ENCODE assay signal across 8 cellular contexts in the genomic region with DNA sequence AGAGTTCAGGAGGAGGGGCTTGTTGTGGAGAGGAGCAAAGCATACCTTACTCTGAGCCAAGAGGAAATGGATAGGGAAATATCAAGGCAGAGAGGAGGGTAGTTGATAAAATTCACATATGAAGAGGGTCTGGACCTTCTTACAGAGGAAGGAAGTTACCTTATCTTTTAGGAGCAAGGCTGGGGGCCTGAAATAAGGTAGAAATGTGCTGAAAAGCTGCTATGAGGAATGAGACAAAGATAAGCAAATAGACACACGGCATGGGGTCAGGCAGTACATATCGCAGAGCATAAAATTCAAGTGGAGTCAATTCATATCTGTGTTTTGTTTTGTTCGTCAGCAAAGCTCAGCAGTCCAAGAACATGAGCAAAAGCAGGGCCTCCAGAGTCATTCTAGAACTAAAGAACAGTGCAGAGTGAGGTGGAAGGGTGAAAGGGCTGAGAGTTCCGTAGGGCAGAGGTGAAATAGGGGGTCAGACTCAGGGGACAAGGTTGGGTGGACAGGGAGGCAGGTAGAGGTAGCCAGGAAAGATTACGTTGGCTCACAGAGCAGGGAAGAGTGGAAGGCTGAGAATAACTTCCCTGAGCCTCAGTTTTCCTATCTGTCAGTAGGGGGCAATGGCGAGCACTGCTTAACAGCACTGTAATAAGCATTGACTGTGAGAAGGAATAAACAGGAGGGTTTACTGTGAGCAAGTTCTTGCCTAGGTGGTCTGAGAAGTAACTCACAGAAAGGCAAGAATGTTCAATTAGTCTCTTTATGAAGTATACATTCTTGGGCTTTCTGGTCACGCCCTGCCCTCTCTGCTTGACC. TPM values are rescaled to one million over a fixed set of nuclear protein-coding genes. Genes with fewer than 3 reads are reported as not detected.
DNase-seq lines count a peak whose midpoint lies in the region; ATAC-seq, FAIRE-seq and TF ChIP-seq lines count a peak whose summit lies in the region.

No MANE protein-coding gene starts in this region.

- no peak for FAIRE-seq in bronchial epithelial cell (lab: Jason Lieb, UNC)

- H3K36me3 ChIP-seq in Loucy (ENCODE audit: insufficient read depth, low read length) (no peaks in the 10 kb centered on the region), bronchial epithelial cell (ENCODE audit: control insufficient read depth, insufficient read depth, low read length) (no peaks in the 10 kb centered on the region)

- H3K9me2 ChIP-seq in Loucy (replicated peaks; ENCODE audit: low read depth, low read length) = no peaks in the 10 kb centered on the region

- H2AFZ ChIP-seq in Loucy (ENCODE audit: low read length) = no peak overlapping the region

- peaks cover 5% of the 10 kb centered on the region for H3K4me1 ChIP-seq in Loucy (ENCODE audit: insufficient read depth, low read length, poor library complexity, severe bottlenecking)

- no peaks in the 10 kb centered on the region for H3K79me2 ChIP-seq in Loucy (ENCODE audit: insufficient read depth, low read length)

- TF ChIP-seq CTCF in Loucy (conservative IDR thresholded peaks at IDR 0.05; ENCODE audit: low read length) (peak; percentile 68), bronchial epithelial cell (IDR thresholded peaks at IDR 0.05; ENCODE audit: insufficient read depth, low read length, severe bottlenecking) (peak; percentile 64)

- H3F3A ChIP-seq in Loucy (ENCODE audit: low read depth) = no peaks in the 10 kb centered on the region

- no peak overlapping the region for H3K4me2 ChIP-seq in Loucy (ENCODE audit: low read depth, low read length, poor library complexity, severe bottlenecking)

- H3K27me3 ChIP-seq in Loucy (ENCODE audit: insufficient read depth, low read length, poor library complexity, severe bottlenecking) = no peaks in the 10 kb centered on the region
- no peaks in the 10 kb centered on the region for H3K27me3 ChIP-seq in bronchial epithelial cell (ENCODE audit: control insufficient read depth, insufficient read depth, low read length)

- H3K4me3 ChIP-seq in Loucy (ENCODE audit: low read length, poor library complexity, severe bottlenecking) = no peak overlapping the region
- no peak overlapping the region for H3K4me3 ChIP-seq in bronchial epithelial cell (ENCODE audit: low read depth, low read length)

- no peaks in the 10 kb centered on the region for H3K9me3 ChIP-seq in Loucy (ENCODE audit: insufficient read depth, low read depth, low read length)

- H3K9ac ChIP-seq in Loucy (ENCODE audit: low read depth, low read length, poor library complexity, severe bottlenecking) = no peak overlapping the region

- intact Hi-C loops in sciatic nerve (cut with DNase I) = no loop called here

- ATAC-seq in GM19351 (IDR thresholded peaks at IDR 0.05; ENCODE audit: unreplicated experiment) = peak; percentile 90
- ATAC-seq in sciatic nerve = no peak

- no peaks in the 10 kb centered on the region for H4K20me1 ChIP-seq in Loucy (ENCODE audit: insufficient read depth, low read length, poor library complexity, severe bottlenecking)

- DNase-seq in EL (peak; percentile 5), bronchial epithelial cell (ENCODE audit: low read depth) (peak; percentile 13), myocyte (ENCODE audit: low read depth) (peak; percentile 18), sciatic nerve (ENCODE audit: low spot score) (no peak), occipital lobe (lab: John Stamatoyannopoulos, UW) (no peak)
- no peak for DNase-seq in NK-92 treated with Interleukin-12 subunit alpha and Interleukin-12 subunit beta, amount 100 ng/mL, for 24 hours (lab: John Stamatoyannopoulos, UW)

RNA-seq across cellular contexts. Expression of a gene that starts 9.2 kb away (rescaled TPM):
- total RNA-seq in bronchial epithelial cell = not detected in 2 replicates
- not detected in 2 replicates for total RNA-seq in myocyte
- polyA plus RNA-seq in myocyte (2012) = not detected
- 31.8 TPM for total RNA-seq in sciatic nerve
- total RNA-seq in occipital lobe = 22.6 TPM

Comparison
In these comparisons a context has a peak if more than half of its experiments do, and no peak if none do; other contexts are left out.
1. DNase-seq: peak in EL (single experiment), bronchial epithelial cell (single experiment) and myocyte (single experiment); none in sciatic nerve (single experiment), occipital lobe (single experiment) and NK-92 treated with Interleukin-12 subunit alpha and Interleukin-12 subunit beta, amount 100 ng/mL, for 24 hours (single experiment).
2. RNA of a gene that starts 9.2 kb away (total RNA-seq): 31.8 TPM in sciatic nerve (single experiment) and 22.6 TPM in occipital lobe (single experiment); not detected in bronchial epithelial cell and not detected in myocyte; every median in the first group is over 10 times any median in the second.